Comparison of ENCODE assay signal across 14 cellular contexts in genomic region chr12:114875323-114875722, GRCh38.
DNase-seq lines count a peak whose midpoint lies in the region; ATAC-seq, FAIRE-seq and TF ChIP-seq lines count a peak whose summit lies in the region.
"Had no signal": no experiment of that assay in that cellular context is flagged by ENCODE, and none has a peak within 500 bp of the region (broad histone marks: within the 10 kb centered on the region; RNA-seq: fewer than 3 reads in every experiment).

No MANE protein-coding gene starts in this region.

- H3K4me3 Mint-ChIP-seq in stimulated activated naive CD8-positive, alpha-beta T cell treated with anti-CD3 and anti-CD28 coated beads, Interleukin-15, amount 100 ng/mL, for 72 hours: no peak overlapping the region
- H3K4me3 Mint-ChIP-seq: CD14-positive monocyte; CD8-positive, alpha-beta T cell; H9 had no signal

- H3K9me3 ChIP-seq in mucosa of descending colon (no peaks in the 10 kb centered on the region), small intestine (ENCODE audit: control insufficient read depth, low read depth) (no peaks in the 10 kb centered on the region), spleen (no peaks in the 10 kb centered on the region)
- H3K9me3 ChIP-seq: BE2C, Caco-2 had no signal

- no peaks in the 10 kb centered on the region for H3K4me1 ChIP-seq in mucosa of descending colon (ENCODE audit: low read depth)
- no peaks in the 10 kb centered on the region for H3K4me1 ChIP-seq in small intestine (ENCODE audit: control insufficient read depth in 2 of 2, insufficient read depth in 1 of 2, low read depth in 1 of 2, low read length in 1 of 2)
- no peaks in the 10 kb centered on the region for H3K4me1 ChIP-seq in spleen
- H3K4me1 ChIP-seq: BE2C had no signal

- no peak for TF ChIP-seq POLR2A in spleen (IDR thresholded peaks at IDR 0.05)

- DNase-seq in NCI-H526 (lab: John Stamatoyannopoulos, UW): peak; percentile 95 to 96
- peak in 1 of 2 donors; percentile 13 for DNase-seq in left colon
- peak in 2 of 3 donors; percentile 14 to 23 for DNase-seq in mucosa of descending colon
- peak; percentile 56 for DNase-seq in small intestine
- DNase-seq in NCI-H2171 (lab: John Stamatoyannopoulos, UW): no peak
- no peak for DNase-seq in stimulated activated naive CD8-positive, alpha-beta T cell treated with anti-CD3 and anti-CD28 coated beads, Interleukin-15, amount 100 ng/mL, for 72 hours
- DNase-seq in spleen: no peak
- DNase-seq: BE2C; Caco-2; CD8-positive, alpha-beta T cell; GOT3; H9 had no signal

- ATAC-seq in left colon: peak; percentile 71
- peak; percentile 68 for ATAC-seq in mucosa of descending colon
- no peak for ATAC-seq in stimulated activated naive CD8-positive, alpha-beta T cell treated with anti-CD3 and anti-CD28 coated beads, Interleukin-15, amount 100 ng/mL, for 72 hours
- ATAC-seq: CD8-positive, alpha-beta T cell had no signal

- H3K27me3 Mint-ChIP-seq in stimulated activated naive CD8-positive, alpha-beta T cell treated with anti-CD3 and anti-CD28 coated beads, Interleukin-15, amount 100 ng/mL, for 72 hours: no peaks in the 10 kb centered on the region

- H3K27ac ChIP-seq in small intestine (ENCODE audit: low read depth in 1 of 2, low read length in 1 of 2) (no peak overlapping the region), spleen (no peak overlapping the region)

- no peak overlapping the region for H3K27ac Mint-ChIP-seq in stimulated activated naive CD8-positive, alpha-beta T cell treated with anti-CD3 and anti-CD28 coated beads, Interleukin-15, amount 100 ng/mL, for 72 hours
- H3K27ac Mint-ChIP-seq: CD8-positive, alpha-beta T cell had no signal

- 35 to 68% (median 41%) methylated on average over 7 of the region's 7 CpGs for WGBS in small intestine, 3 donors
- 72 to 84% (median 74%) methylated on average over 7 of the region's 7 CpGs for WGBS in spleen, 5 donors

- H3K27me3 ChIP-seq in small intestine (ENCODE audit: control insufficient read depth in 2 of 2, insufficient read depth in 2 of 2, low read length in 2 of 2) (no peaks in the 10 kb centered on the region), spleen (replicated peaks in 1 of 7) (no peaks in the 10 kb centered on the region)
- H3K27me3 ChIP-seq: BE2C had no signal

- H3K36me3 ChIP-seq in mucosa of descending colon (ENCODE audit: low read depth) (no peaks in the 10 kb centered on the region), small intestine (ENCODE audit: control insufficient read depth in 2 of 2, insufficient read depth in 2 of 2, low read length in 2 of 2) (no peaks in the 10 kb centered on the region), spleen (no peaks in the 10 kb centered on the region)
- H3K36me3 ChIP-seq: BE2C had no signal

- TF ChIP-seq CTCF in mucosa of descending colon (IDR thresholded peaks at IDR 0.05): no peak
- TF ChIP-seq CTCF in spleen (IDR thresholded peaks at IDR 0.05 in 8 of 11, conservative IDR thresholded peaks at IDR 0.05 in 3 of 11): no peak

- intact Hi-C loops in left colon (cut with DNase I, micrococcal nuclease) (no loop called here), mucosa of descending colon (cut with DNase I, micrococcal nuclease) (no loop called here), spleen (cut with DNase I; ENCODE audit: low total_unique reads) (no loop called here)

- H3K9me3 Mint-ChIP-seq in stimulated activated naive CD8-positive, alpha-beta T cell treated with anti-CD3 and anti-CD28 coated beads, Interleukin-15, amount 100 ng/mL, for 72 hours: peaks cover 5% of the 10 kb centered on the region in 2 donors
- H3K9me3 Mint-ChIP-seq: CD8-positive, alpha-beta T cell; H9 had no signal

- H3K4me3 ChIP-seq in mucosa of descending colon (no peak overlapping the region), small intestine (ENCODE audit: low read depth in 1 of 2, low read length in 2 of 2) (no peak overlapping the region), spleen (no peak overlapping the region)

- H3K4me1 Mint-ChIP-seq in stimulated activated naive CD8-positive, alpha-beta T cell treated with anti-CD3 and anti-CD28 coated beads, Interleukin-15, amount 100 ng/mL, for 72 hours: no peaks in the 10 kb centered on the region
- H3K4me1 Mint-ChIP-seq: CD14-positive monocyte had no signal

- no peak for FAIRE-seq in small intestine (lab: Jason Lieb, UNC)
- FAIRE-seq: A204.1 had no signal

Comparison
In these comparisons a context has a peak if more than half of its experiments do, and no peak if none do; other contexts are left out.
1. DNase-seq: peak in NCI-H526 (2 of 2), mucosa of descending colon (2 of 3) and small intestine (single experiment); none in NCI-H2171 (single experiment), stimulated activated naive CD8-positive, alpha-beta T cell treated with anti-CD3 and anti-CD28 coated beads, Interleukin-15, amount 100 ng/mL, for 72 hours (0 of 2) and spleen (single experiment).